In the genomic region with DNA sequence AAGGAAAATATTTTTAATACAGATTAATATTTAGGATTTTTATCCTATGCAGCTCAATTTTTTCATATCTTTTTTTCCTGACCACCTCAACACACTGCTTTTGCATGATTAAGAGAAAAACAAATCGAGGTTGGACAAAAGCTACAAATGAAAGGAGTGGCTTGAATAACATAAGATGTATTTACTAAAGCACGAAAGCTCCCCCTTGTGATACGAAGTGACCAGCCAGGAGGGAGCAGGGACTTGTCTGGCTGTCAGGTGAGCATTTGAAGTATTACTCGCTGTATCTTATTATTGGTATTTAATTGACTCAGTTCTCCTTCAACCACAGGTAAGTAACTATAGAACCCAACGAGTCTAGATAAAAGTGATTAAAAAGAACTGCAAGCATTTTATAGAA, we compare ENCODE assay signal across 10 cellular contexts.
DNase-seq lines count a peak whose midpoint lies in the region; ATAC-seq lines count a peak whose summit lies in the region.
"Had no signal": no experiment of that assay in that cellular context is flagged by ENCODE, and none has a peak within 500 bp of the region (broad histone marks: within the 10 kb centered on the region; RNA-seq: fewer than 3 reads in every experiment).

No MANE protein-coding gene starts in this region.

- DNase-seq in D341Med (ENCODE audit: low spot score) (peak; percentile 50), NCI-H748 treated with DMSO at 0.1 percent for 48 hours (lab: John Stamatoyannopoulos, UW) (peak; percentile 79), foreskin melanocyte (peak; percentile 20), posterior cingulate gyrus (no peak), NCI-H1048 (lab: John Stamatoyannopoulos, UW) (no peak)
- peak; percentile 20 for DNase-seq in Jurkat, Clone E6-1 (ENCODE audit: low read depth, low spot score)
- no peak for DNase-seq in stimulated activated CD4-positive, alpha-beta T cell treated with anti-CD3 and anti-CD28 coated beads, Interleukin-1b, Interleukin-23, amount 100 ng/mL, for 48 hours
- DNase-seq: HFFc6; stimulated activated naive CD8-positive, alpha-beta T cell treated with anti-CD3 and anti-CD28 coated beads, Interleukin-15, Interleukin-2, amounts not matched to agents 100 U/mL and 50 U/mL, for 24 hours had no signal

- no peak overlapping the region for H3K4me3 ChIP-seq in Jurkat, Clone E6-1 (ENCODE audit: low read length)

- intact Hi-C loops in posterior cingulate gyrus (cut with DNase I): no loop called here

- no peak for ATAC-seq in HG03442 (IDR thresholded peaks at IDR 0.05; ENCODE audit: unreplicated experiment)
- ATAC-seq: stimulated activated naive CD8-positive, alpha-beta T cell treated with anti-CD3 and anti-CD28 coated beads, Interleukin-15, Interleukin-2, amounts not matched to agents 100 U/mL and 50 U/mL, for 24 hours had no signal

Comparison
In these comparisons a context has a peak if more than half of its experiments do, and no peak if none do; other contexts are left out.
1. DNase-seq: peak in D341Med (single experiment), Jurkat, Clone E6-1 (single experiment), NCI-H748 treated with DMSO at 0.1 percent for 48 hours (single experiment) and foreskin melanocyte (single experiment); none in stimulated activated CD4-positive, alpha-beta T cell treated with anti-CD3 and anti-CD28 coated beads, Interleukin-1b, Interleukin-23, amount 100 ng/mL, for 48 hours (single experiment), posterior cingulate gyrus (0 of 10) and NCI-H1048 (single experiment).